Comparison of ENCODE assay signal across 8 cellular contexts in the genomic region with DNA sequence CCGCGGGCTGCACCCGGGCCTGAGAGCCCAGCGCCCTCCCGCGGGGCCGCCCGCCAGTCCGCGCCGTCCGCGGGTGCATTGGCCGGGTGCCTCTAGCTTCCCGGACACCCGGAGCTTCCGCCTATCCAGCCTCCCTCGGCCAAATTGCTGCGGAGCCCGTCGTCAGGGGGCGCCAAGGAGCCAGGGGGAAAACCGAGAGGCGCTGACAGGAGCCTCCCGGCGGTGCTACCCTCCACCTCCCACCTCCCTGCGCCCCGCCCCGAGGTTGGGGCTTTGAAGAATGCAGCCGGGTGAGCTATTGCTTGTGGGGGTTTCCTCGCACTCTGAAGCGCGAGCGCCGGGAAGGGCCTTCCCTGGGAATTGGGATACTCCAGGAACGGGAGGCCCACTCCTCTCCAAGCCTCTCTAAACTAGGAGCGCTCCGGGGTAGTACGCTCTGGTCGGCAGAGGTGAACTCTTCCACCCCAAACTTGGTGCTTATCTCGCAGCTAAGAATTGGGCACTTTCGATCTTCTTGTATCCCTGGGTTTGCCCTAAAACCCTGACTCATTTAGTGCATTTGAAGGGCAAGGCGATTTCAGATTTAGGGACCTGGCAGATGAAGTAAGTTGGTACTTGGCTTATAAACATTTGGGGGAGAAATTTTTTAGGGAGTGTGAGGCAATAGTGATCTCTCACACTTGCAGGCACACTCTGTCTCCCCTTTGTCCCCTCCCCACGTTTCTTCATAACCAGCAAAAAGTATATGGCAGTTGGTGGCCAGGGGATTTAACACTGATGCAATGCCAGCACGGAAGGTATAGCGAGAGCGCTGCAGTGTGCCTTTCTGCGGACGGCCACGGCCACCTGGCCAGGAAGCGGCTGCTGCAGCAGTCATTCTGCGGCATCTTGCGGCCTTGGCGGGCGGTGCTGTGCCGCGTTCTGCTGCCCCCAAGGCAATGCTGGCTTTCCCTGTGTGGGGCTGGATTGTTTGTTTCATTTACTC. TPM values are rescaled to one million over a fixed set of nuclear protein-coding genes. Genes with fewer than 3 reads are reported as not detected.
DNase-seq lines count a peak whose midpoint lies in the region; ATAC-seq and TF ChIP-seq lines count a peak whose summit lies in the region.

No MANE protein-coding gene starts in this region.

- H3K9ac ChIP-seq in adipocyte (ENCODE audit: low read length) (peak overlapping the region; percentile 87), trophoblast cell (ENCODE audit: low read length) (peak overlapping the region; percentile 76)

- H3K27ac ChIP-seq in SJCRH30 (peak overlapping the region; percentile 37), heart left ventricle (peak overlapping the region in 2 of 12 donors; percentile 31 to 57), trophoblast cell (ENCODE audit: low read depth, low read length) (peak overlapping the region; percentile 80), vagina (peak overlapping the region; percentile 76)

- peak overlapping the region; percentile 70 for H4K8ac ChIP-seq in trophoblast cell (ENCODE audit: low read depth, low read length)

- H3K27me3 ChIP-seq in SJCRH30 (no peaks in the 10 kb centered on the region), adipocyte (replicated peaks; ENCODE audit: control insufficient read depth, insufficient read depth, low read length) (no peaks in the 10 kb centered on the region), heart left ventricle (peaks cover 0 to 36% (median 0%) of the 10 kb centered on the region in 9 donors), trophoblast cell (ENCODE audit: insufficient read depth, low read length) (no peaks in the 10 kb centered on the region), vagina (no peaks in the 10 kb centered on the region)

- ATAC-seq in heart left ventricle: peak; percentile 72 to 86 (median 82)

- H4K91ac ChIP-seq in trophoblast cell (ENCODE audit: low read depth, low read length): peak overlapping the region; percentile 92

- peak; percentile 46 to 80 (median 65) for TF ChIP-seq CTCF in heart left ventricle (IDR thresholded peaks at IDR 0.05)
- TF ChIP-seq CTCF in vagina (IDR thresholded peaks at IDR 0.05): peak; percentile 27 to 70 (median 44)

- H3K18ac ChIP-seq in trophoblast cell (ENCODE audit: low read length): peak overlapping the region; percentile 72

- 1 to 4% (median 2%) methylated on average over 31 to 57 of the region's 57 CpGs for WGBS in heart left ventricle, 4 donors
- WGBS in trophoblast cell (ENCODE audit: extremely low coverage, insufficient coverage, insufficient read length): no CpG with 5 or more reads among the region's 57 CpGs

- DNase-seq in GM04504 (ENCODE audit: low read depth) (peak; percentile 89), H4 (ENCODE audit: low spot score) (peak; percentile 94), LHCN-M2 (ENCODE audit: low read depth) (peak; percentile 92), SJCRH30 (peak; percentile 90), adipocyte (ENCODE audit: low read depth) (peak; percentile 96), heart left ventricle (peak; percentile 73 to 87 (median 79)), trophoblast cell (peak; percentile 91 to 94), vagina (ENCODE audit: extremely low spot score in 2 of 2) (no peak)

- peak overlapping the region; percentile 63 for H3K4me3 ChIP-seq in SJCRH30
- H3K4me3 ChIP-seq in adipocyte (ENCODE audit: low read length): peak overlapping the region; percentile 99
- peak overlapping the region; percentile 30 to 85 (median 58) for H3K4me3 ChIP-seq in heart left ventricle
- peak overlapping the region; percentile 90 for H3K4me3 ChIP-seq in trophoblast cell (ENCODE audit: low read depth, low read length)
- peak overlapping the region; percentile 56 to 77 for H3K4me3 ChIP-seq in vagina

- H3K23ac ChIP-seq in trophoblast cell (ENCODE audit: low read length): no peak overlapping the region

- peak overlapping the region; percentile 94 for H3K4me2 ChIP-seq in trophoblast cell (ENCODE audit: low read length)

- H3K9me3 ChIP-seq in SJCRH30 (replicated peaks) (no peaks in the 10 kb centered on the region), adipocyte (ENCODE audit: control insufficient read depth, low read length) (no peaks in the 10 kb centered on the region), heart left ventricle (no peaks in the 10 kb centered on the region), trophoblast cell (ENCODE audit: insufficient read depth, low read depth, low read length) (no peaks in the 10 kb centered on the region), vagina (no peaks in the 10 kb centered on the region)

- peak overlapping the region; percentile 62 for H2AFZ ChIP-seq in trophoblast cell (ENCODE audit: insufficient read depth, low read length, poor library complexity)

- H2BK120ac ChIP-seq in trophoblast cell (ENCODE audit: insufficient read depth, low read length, poor library complexity): peak overlapping the region; percentile 38

- H2BK12ac ChIP-seq in trophoblast cell (ENCODE audit: low read length): no peak overlapping the region

- H3K36me3 ChIP-seq in SJCRH30 (no peaks in the 10 kb centered on the region), adipocyte (ENCODE audit: control insufficient read depth, insufficient read depth, low read length, severe bottlenecking) (no peaks in the 10 kb centered on the region), heart left ventricle (no peaks in the 10 kb centered on the region), trophoblast cell (ENCODE audit: control insufficient read depth in 1 of 2, insufficient read depth in 2 of 2, low read length in 2 of 2) (no peaks in the 10 kb centered on the region), vagina (no peaks in the 10 kb centered on the region)

- H3K79me1 ChIP-seq in trophoblast cell (ENCODE audit: low read length): peaks cover 13% of the 10 kb centered on the region

- peaks cover 4% of the 10 kb centered on the region; the same call in 1 of the 2 replicates for H3K4me1 ChIP-seq in SJCRH30
- H3K4me1 ChIP-seq in adipocyte (ENCODE audit: control insufficient read depth, insufficient read depth, low read length): peaks cover 59% of the 10 kb centered on the region
- H3K4me1 ChIP-seq in heart left ventricle: peaks cover 0 to 22% (median 7%) of the 10 kb centered on the region in 12 donors
- peaks cover 0 to 3% of the 10 kb centered on the region in 2 experiments for H3K4me1 ChIP-seq in trophoblast cell (ENCODE audit: control insufficient read depth in 1 of 2, insufficient read depth in 2 of 2, low read length in 2 of 2)
- H3K4me1 ChIP-seq in vagina: peaks cover 15% of the 10 kb centered on the region

- H3K4ac ChIP-seq in trophoblast cell (ENCODE audit: low read depth, low read length): no peak overlapping the region

- TF ChIP-seq POLR2A in heart left ventricle (IDR thresholded peaks at IDR 0.05): no peak
- TF ChIP-seq POLR2A in vagina (IDR thresholded peaks at IDR 0.05): no peak

- H3K14ac ChIP-seq in trophoblast cell (ENCODE audit: low read length): peak overlapping the region; percentile 86

- peaks cover 7% of the 10 kb centered on the region for H3K79me2 ChIP-seq in trophoblast cell (ENCODE audit: control insufficient read depth, insufficient read depth, low read length, poor library complexity)

- H2AK5ac ChIP-seq in trophoblast cell (ENCODE audit: low read length): no peak overlapping the region

- H4K12ac ChIP-seq in trophoblast cell (ENCODE audit: low read depth, low read length): peak overlapping the region; percentile 64

- H2BK5ac ChIP-seq in trophoblast cell (ENCODE audit: low read depth, low read length, poor library complexity): peak overlapping the region; percentile 75

- intact Hi-C loops in heart left ventricle (cut with DNase I) (loop anchor here in 4 of 10 donors (2.0 to 10.0 kb wide), 5 partner anchors 38 to 362 kb away; a partner anchor contains a TSS), vagina (cut with DNase I) (no loop called here)

RNA-seq across cellular contexts. Expression of a gene that starts 0.6 kb away (rescaled TPM):
- total RNA-seq in H4 (2014; rRNA removed; shearing (Covaris generic)): 10.5 and 18.9 TPM in 2 replicates
- total RNA-seq in LHCN-M2 (2014; rRNA removed) (8.7 and 14.1 TPM in 2 replicates), heart left ventricle (1 to 10 TPM in 3 of 9 donors, under 1 TPM in 5, not detected in 1; 0.25 to 2.2 (median 0.53) TPM), vagina (1.5 TPM)
- polyA plus RNA-seq in LHCN-M2 (2012): 6.2 TPM
- 0.48 and 0.93 TPM in 2 replicates for total RNA-seq in SJCRH30 (2014; rRNA removed; shearing (Covaris generic))
- under 1 TPM; 0.14 to 0.19 TPM for polyA plus RNA-seq in heart left ventricle
- polyA plus RNA-seq in trophoblast cell (2013): 8.7 and 9.6 TPM in 2 replicates

Comparison
In these comparisons a context has a peak if more than half of its experiments do, and no peak if none do; other contexts are left out.
1. DNase-seq: peak in GM04504 (single experiment), H4 (single experiment), LHCN-M2 (single experiment), SJCRH30 (2 of 2), adipocyte (single experiment), heart left ventricle (5 of 5) and trophoblast cell (2 of 2); none in vagina (0 of 2).
2. Peak in every context shown above with its lines, with median percentiles within 50 percentile points of each other: H3K4me3 ChIP-seq.